ENCODE assay signal across 1 cellular context in genomic region chr19:6273701-6274601, GRCh38.
TF ChIP-seq lines count a peak whose summit lies in the region.

No MANE protein-coding gene starts in this region.

TF ChIP-seq in HEK293, 187 proteins besides CTCF, POLR2A, EP300 and RAD21 (continued from another document):
- no peak for TF ChIP-seq ZNF514 (tag by site-specific recombination; IDR thresholded peaks at IDR 0.05)
- 0 out of 2 replicates have a peak, but pooled peaks have one; percentile 43 for TF ChIP-seq SP7 (tag by site-specific recombination; IDR thresholded peaks at IDR 0.05)
- TF ChIP-seq GLIS1 (tag by site-specific recombination; IDR thresholded peaks at IDR 0.05) = peak; percentile 84
- TF ChIP-seq SP2 (tag by site-specific recombination; IDR thresholded peaks at IDR 0.05) = peak; percentile 41; the same call in 1 of the 2 replicates
- TF ChIP-seq ZNF10 (tag by site-specific recombination; IDR thresholded peaks at IDR 0.05) = no peak
- peak; percentile 68 for TF ChIP-seq ZIC2 (tag by site-specific recombination; IDR thresholded peaks at IDR 0.05)
- TF ChIP-seq ZBTB6 (tag by site-specific recombination; IDR thresholded peaks at IDR 0.05) = no peak
- no peak for TF ChIP-seq ZNF292 (tag by site-specific recombination; IDR thresholded peaks at IDR 0.05; ENCODE audit: borderline replicate concordance, low read depth)
- TF ChIP-seq ZNF423 (tag by site-specific recombination; IDR thresholded peaks at IDR 0.05) = peak; percentile 74; the same call in 1 of the 2 replicates
- TF ChIP-seq ZFHX2 (tag by site-specific recombination; conservative IDR thresholded peaks at IDR 0.05) = peak; percentile 14; the same call in 1 of the 2 replicates
- TF ChIP-seq ZFP3 (tag by site-specific recombination; IDR thresholded peaks at IDR 0.05; ENCODE audit: low read depth) = no peak
- TF ChIP-seq KLF17 (tag by site-specific recombination; IDR thresholded peaks at IDR 0.05) = no peak
- peak; percentile 9; the same call in 1 of the 2 replicates for TF ChIP-seq ZBTB20 (tag by site-specific recombination; IDR thresholded peaks at IDR 0.05)
- TF ChIP-seq ZNF747 (tag by site-specific recombination; IDR thresholded peaks at IDR 0.05) = no peak
- no peak for TF ChIP-seq ZFP41 (tag by site-specific recombination; IDR thresholded peaks at IDR 0.05; ENCODE audit: borderline replicate concordance)
- no peak for TF ChIP-seq ZNF549 (tag by site-specific recombination; IDR thresholded peaks at IDR 0.05)
- TF ChIP-seq ZEB2 (tag by site-specific recombination; IDR thresholded peaks at IDR 0.05) = peak; percentile 58; the same call in 1 of the 2 replicates
- peak; percentile 51 for TF ChIP-seq KLF1 (tag by site-specific recombination; IDR thresholded peaks at IDR 0.05)
- TF ChIP-seq PRDM10 (tag by site-specific recombination; IDR thresholded peaks at IDR 0.05) = peak; percentile 47
- TF ChIP-seq ZBTB10 (tag by site-specific recombination; IDR thresholded peaks at IDR 0.05) = no peak
- no peak for TF ChIP-seq ZBTB21 (tag by site-specific recombination; IDR thresholded peaks at IDR 0.05)
- no peak for TF ChIP-seq ZXDB (tag by site-specific recombination; IDR thresholded peaks at IDR 0.05)
- TF ChIP-seq ZNF155 (tag by site-specific recombination; IDR thresholded peaks at IDR 0.05) = no peak
- TF ChIP-seq ZBTB7A (tag by site-specific recombination; IDR thresholded peaks at IDR 0.05; ENCODE audit: low read depth) = no peak
- TF ChIP-seq ZNF341 (tag by site-specific recombination; IDR thresholded peaks at IDR 0.05; ENCODE audit: low read depth) = peak; percentile 76
- peak; percentile 91 for TF ChIP-seq ZNF600 (tag by site-specific recombination; IDR thresholded peaks at IDR 0.05)
- TF ChIP-seq, protein P1, sequence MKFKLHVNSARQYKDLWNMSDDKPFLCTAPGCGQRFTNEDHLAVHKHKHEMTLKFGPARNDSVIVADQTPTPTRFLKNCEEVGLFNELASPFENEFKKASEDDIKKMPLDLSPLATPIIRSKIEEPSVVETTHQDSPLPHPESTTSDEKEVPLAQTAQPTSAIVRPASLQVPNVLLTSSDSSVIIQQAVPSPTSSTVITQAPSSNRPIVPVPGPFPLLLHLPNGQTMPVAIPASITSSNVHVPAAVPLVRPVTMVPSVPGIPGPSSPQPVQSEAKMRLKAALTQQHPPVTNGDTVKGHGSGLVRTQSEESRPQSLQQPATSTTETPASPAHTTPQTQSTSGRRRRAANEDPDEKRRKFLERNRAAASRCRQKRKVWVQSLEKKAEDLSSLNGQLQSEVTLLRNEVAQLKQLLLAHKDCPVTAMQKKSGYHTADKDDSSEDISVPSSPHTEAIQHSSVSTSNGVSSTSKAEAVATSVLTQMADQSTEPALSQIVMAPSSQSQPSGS (tag by site-specific recombination; IDR thresholded peaks at IDR 0.05; ENCODE audit: low read depth) = no peak
- TF ChIP-seq PATZ1 (tag by site-specific recombination; IDR thresholded peaks at IDR 0.05) = peak; percentile 15
